Comparison of ENCODE assay signal across 8 cellular contexts in the genomic region with DNA sequence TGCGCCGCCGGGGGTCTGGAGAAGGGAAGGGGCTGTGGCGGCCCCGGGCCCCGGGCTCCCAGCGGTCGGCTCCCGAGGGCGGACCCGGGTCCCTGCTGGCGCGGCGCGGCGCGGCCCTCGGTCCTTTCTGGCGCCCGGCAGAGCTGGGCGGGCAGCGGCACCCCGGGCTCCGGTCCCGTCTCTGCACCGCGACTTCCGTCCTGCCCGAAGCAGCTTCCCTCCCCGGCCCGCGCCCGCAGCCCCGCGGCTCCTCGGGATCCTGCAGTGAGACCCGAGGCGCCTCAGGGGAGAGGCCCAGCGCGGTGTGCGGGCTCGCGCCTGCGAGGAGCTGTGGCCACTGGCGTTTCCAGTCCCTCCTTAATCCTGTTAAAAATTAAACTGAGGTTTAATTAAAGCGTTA. TPM values are rescaled to one million over a fixed set of nuclear protein-coding genes. Genes with fewer than 3 reads are reported as not detected.
DNase-seq lines count a peak whose midpoint lies in the region; ATAC-seq and TF ChIP-seq lines count a peak whose summit lies in the region.
"Not testable (repeated sequence)": the region's sequence is repeated elsewhere in the genome, so short reads cannot be mapped to it uniquely, and the experiment has no call there.

No MANE protein-coding gene starts in this region.

- H3K9me3 Mint-ChIP-seq in activated T-cell treated with anti-CD3 and anti-CD28 coated beads, Interleukin-2, amount 50 U/mL, for 4 hours = not testable (repeated sequence)
- peaks cover 0 to 11% of the 10 kb centered on the region in 2 donors for H3K9me3 Mint-ChIP-seq in stimulated activated naive CD8-positive, alpha-beta T cell treated with anti-CD3 and anti-CD28 coated beads, Interleukin-15, amount 100 ng/mL, for 72 hours

- H3K4me1 ChIP-seq in HCT116 (ENCODE audit: control insufficient read depth in 1 of 2, insufficient read depth in 2 of 2, low read length in 2 of 2) = not testable (repeated sequence)

- not testable (repeated sequence) for TF ChIP-seq RAD21 in HCT116 (IDR thresholded peaks at IDR 0.05; ENCODE audit: low read depth)

- H3K27me3 Mint-ChIP-seq in activated T-cell treated with anti-CD3 and anti-CD28 coated beads, Interleukin-2, amount 50 U/mL, for 4 hours (ENCODE audit: low read depth); stimulated activated naive CD8-positive, alpha-beta T cell treated with anti-CD3 and anti-CD28 coated beads, Interleukin-15, amount 100 ng/mL, for 72 hours: not testable (repeated sequence)

- not testable (repeated sequence) for TF ChIP-seq POLR2A in HCT116 (IDR thresholded peaks at IDR 0.05; ENCODE audit: borderline replicate concordance, extremely low read depth, insufficient read depth, insufficient read length)

- H2AFZ ChIP-seq in HCT116 (ENCODE audit: low read depth, low read length, poor library complexity, severe bottlenecking) = not testable (repeated sequence)

- not testable (repeated sequence) for H4K20me1 ChIP-seq in HCT116 (ENCODE audit: insufficient read depth)

- H3K36me3 ChIP-seq in HCT116 (ENCODE audit: control insufficient read depth in 1 of 2, insufficient read depth in 2 of 2, low read length in 2 of 2) = peaks cover 0 to 11% of the 10 kb centered on the region in 2 experiments; a peak in 1 of 4 replicates

- H3K9ac ChIP-seq in HCT116 (ENCODE audit: low read length) = not testable (repeated sequence)

- not testable (repeated sequence) for H3K4me3 ChIP-seq in HCT116 (replicated peaks in 1 of 2; ENCODE audit: low read depth in 1 of 2, low read length in 2 of 2)

- H3K9me3 ChIP-seq in HCT116 (ENCODE audit: control insufficient read depth in 1 of 2, insufficient read depth in 1 of 2, low read depth in 1 of 2, low read length in 2 of 2) = not testable (repeated sequence)

- intact Hi-C loops in HCT116 (cut with micrococcal nuclease) = not testable (repeated sequence)

- not testable (repeated sequence) for H3K4me2 ChIP-seq in HCT116 (ENCODE audit: low read length)

- H3K9me2 ChIP-seq in HCT116 (ENCODE audit: insufficient read depth) = not testable (repeated sequence)

- POLR2A ChIA-PET in HCT116 (lab: Charles Lee) = not testable (repeated sequence)

- peak; percentile 25 for ATAC-seq in GM18520 (IDR thresholded peaks at IDR 0.05; ENCODE audit: unreplicated experiment)
- peak; percentile 66 for ATAC-seq in GM19455 (IDR thresholded peaks at IDR 0.05; ENCODE audit: unreplicated experiment)
- ATAC-seq in HCT116 = peak; percentile 75
- peak; percentile 68 for ATAC-seq in HG03045 (IDR thresholded peaks at IDR 0.05; ENCODE audit: unreplicated experiment)
- ATAC-seq in HG03520 (IDR thresholded peaks at IDR 0.05; ENCODE audit: unreplicated experiment) = peak; percentile 51
- peak; percentile 76 to 77 for ATAC-seq in activated T-cell treated with anti-CD3 and anti-CD28 coated beads, Interleukin-2, amount 50 U/mL, for 4 hours
- peak; percentile 80 for ATAC-seq in left lobe of liver
- peak; percentile 87 for ATAC-seq in stimulated activated naive CD8-positive, alpha-beta T cell treated with anti-CD3 and anti-CD28 coated beads, Interleukin-15, amount 100 ng/mL, for 72 hours

- H3K36me3 Mint-ChIP-seq in activated T-cell treated with anti-CD3 and anti-CD28 coated beads, Interleukin-2, amount 50 U/mL, for 4 hours (ENCODE audit: insufficient read depth) = not testable (repeated sequence)

- not testable (repeated sequence) for H3K27me3 ChIP-seq in HCT116 (ENCODE audit: insufficient read depth, low read length)

- not testable (repeated sequence) for DNase-seq in HCT116 (ENCODE audit: low read depth, low spot score); activated T-cell treated with anti-CD3 and anti-CD28 coated beads, Interleukin-2, amount 50 U/mL, for 4 hours; left lobe of liver (ENCODE audit: low spot score); stimulated activated naive CD8-positive, alpha-beta T cell treated with anti-CD3 and anti-CD28 coated beads, Interleukin-15, amount 100 ng/mL, for 72 hours

- H3K27ac ChIP-seq in HCT116 (ENCODE audit: low read depth, low read length) = not testable (repeated sequence)

- peaks cover 10% of the 10 kb centered on the region for H3K4me1 Mint-ChIP-seq in activated T-cell treated with anti-CD3 and anti-CD28 coated beads, Interleukin-2, amount 50 U/mL, for 4 hours (ENCODE audit: low read depth)
- not testable (repeated sequence) for H3K4me1 Mint-ChIP-seq in stimulated activated naive CD8-positive, alpha-beta T cell treated with anti-CD3 and anti-CD28 coated beads, Interleukin-15, amount 100 ng/mL, for 72 hours

- H3K4me3 Mint-ChIP-seq in activated T-cell treated with anti-CD3 and anti-CD28 coated beads, Interleukin-2, amount 50 U/mL, for 4 hours; stimulated activated naive CD8-positive, alpha-beta T cell treated with anti-CD3 and anti-CD28 coated beads, Interleukin-15, amount 100 ng/mL, for 72 hours: not testable (repeated sequence)

- not testable (repeated sequence) for TF ChIP-seq CTCF in HCT116 (IDR thresholded peaks at IDR 0.05 in 2 of 3, conservative IDR thresholded peaks at IDR 0.05 in 1 of 3; ENCODE audit: borderline replicate concordance in 1 of 3, insufficient read depth in 1 of 3, low read depth in 2 of 3, low read length in 2 of 3)

- RAD21 ChIA-PET in HCT116 (lab: Charles Lee; ENCODE audit: low non-redundant PET in 1 of 2, low total read pairs in 2 of 2, uncharacterized antibody in 2 of 2, unreplicated experiment in 2 of 2) = not testable (repeated sequence)

- peaks cover 12% of the 10 kb centered on the region for H3K79me2 ChIP-seq in HCT116 (ENCODE audit: insufficient read depth, low read length)

- BruUV-seq in HCT116 (replicated peaks; lab: Mats Ljungman, UMichigan) = not testable (repeated sequence)

- H3K27ac Mint-ChIP-seq in stimulated activated naive CD8-positive, alpha-beta T cell treated with anti-CD3 and anti-CD28 coated beads, Interleukin-15, amount 100 ng/mL, for 72 hours = not testable (repeated sequence)

- CTCF ChIA-PET in HCT116 (lab: Charles Lee) = not testable (repeated sequence)

RNA-seq across cellular contexts. Expression of a gene that starts 22.4 kb away (rescaled TPM):
- total RNA-seq in HCT116 (2021; ENCODE audit: unreplicated experiment) (7.2 TPM), left lobe of liver (1.7 TPM)
- polyA plus RNA-seq in HCT116 (2012) = 2.1 and 3.0 TPM in 2 replicates
- 1 to 10 TPM; 8.2 to 9.9 (median 9.8) TPM for total RNA-seq in activated T-cell treated with anti-CD3 and anti-CD28 coated beads, Interleukin-2, amount 50 U/mL, for 4 hours

RNA-seq across cellular contexts. Expression of a gene that starts 45.2 kb away (rescaled TPM):
- total RNA-seq in HCT116 (2021; ENCODE audit: unreplicated experiment) (16.3 TPM), left lobe of liver (5.3 TPM)
- 1.6 and 3.1 TPM in 2 replicates for polyA plus RNA-seq in HCT116 (2012)
- 10 to 100 TPM; 16.6 to 19.6 (median 17.0) TPM for total RNA-seq in activated T-cell treated with anti-CD3 and anti-CD28 coated beads, Interleukin-2, amount 50 U/mL, for 4 hours

RNA-seq across cellular contexts. Expression of a gene that starts 48.0 kb away (rescaled TPM):
- total RNA-seq in HCT116 (2021; ENCODE audit: unreplicated experiment) (6.9 TPM), left lobe of liver (1.0 TPM)
- polyA plus RNA-seq in HCT116 (2012) = 1.5 and 2.1 TPM in 2 replicates
- 1 to 10 TPM; 2.8 to 3.5 (median 2.8) TPM for total RNA-seq in activated T-cell treated with anti-CD3 and anti-CD28 coated beads, Interleukin-2, amount 50 U/mL, for 4 hours

Comparison
In these comparisons a context has a peak if more than half of its experiments do, and no peak if none do; other contexts are left out.
1. ATAC-seq: peak in every context shown above with its lines; median percentile 87 in stimulated activated naive CD8-positive, alpha-beta T cell treated with anti-CD3 and anti-CD28 coated beads, Interleukin-15, amount 100 ng/mL, for 72 hours; 80 in left lobe of liver; 76 in activated T-cell treated with anti-CD3 and anti-CD28 coated beads, Interleukin-2, amount 50 U/mL, for 4 hours; 75 in HCT116; 68 in HG03045; 66 in GM19455; 51 in HG03520; 25 in GM18520.